In genomic region chr15:92082217-92082843, GRCh38 we compare ENCODE assay signal across 8 cellular contexts.
A peak's percentile ranks its signal among the peaks of the same experiment; 100 is the strongest.
DNase-seq lines count a peak whose midpoint lies in the region; ATAC-seq and TF ChIP-seq lines count a peak whose summit lies in the region.

No MANE protein-coding gene starts in this region.

- H3K36me3 Mint-ChIP-seq in activated CD4-positive, alpha-beta T cell treated with anti-CD3 and anti-CD28 coated beads, Interleukin-2, amount 10 ng/mL, durations not matched to agents 24 days and 14 days (ENCODE audit: low read depth), result no peaks in the 10 kb centered on the region
- peaks cover 5% of the 10 kb centered on the region for H3K36me3 Mint-ChIP-seq in effector memory CD8-positive, alpha-beta T cell (ENCODE audit: insufficient read depth)

- H2BK12ac ChIP-seq in mesenchymal stem cell (ENCODE audit: low read length in 2 of 2), result no peak overlapping the region

- TF ChIP-seq CTCF in stomach (IDR thresholded peaks at IDR 0.05), result peak in 5 of 7 experiments; percentile 30 to 75 (median 63)

- DNase-seq in EH (ENCODE audit: low read depth) (peak; percentile 66), HAP-1 (ENCODE audit: low spot score in 2 of 2) (peak; percentile 74 to 83), NCI-H345 (lab: John Stamatoyannopoulos, UW) (peak; percentile 30), mesenchymal stem cell (peak; percentile 46), stomach (peak; percentile 54)
- peak; percentile 84 for DNase-seq in activated CD4-positive, alpha-beta T cell treated with anti-CD3 and anti-CD28 coated beads, Interleukin-2, amount 10 ng/mL, durations not matched to agents 24 days and 14 days
- peak; percentile 11 to 36 (median 24) for DNase-seq in effector memory CD8-positive, alpha-beta T cell

- no peak overlapping the region for H3K4me2 ChIP-seq in mesenchymal stem cell (ENCODE audit: low read length, poor library complexity, severe bottlenecking)

- 25% methylated on average over 9 of the region's 9 CpGs for WGBS in mesenchymal stem cell
- 12 to 19% (median 16%) methylated on average over 9 of the region's 9 CpGs for WGBS in stomach, 5 donors

- no peak overlapping the region for H3K4me3 Mint-ChIP-seq in activated CD4-positive, alpha-beta T cell treated with anti-CD3 and anti-CD28 coated beads, Interleukin-2, amount 10 ng/mL, durations not matched to agents 24 days and 14 days
- H3K4me3 Mint-ChIP-seq in effector memory CD8-positive, alpha-beta T cell, result no peak overlapping the region

- no peaks in the 10 kb centered on the region for H3K27me3 ChIP-seq in HAP-1 (ENCODE audit: low read depth)
- no peaks in the 10 kb centered on the region for H3K27me3 ChIP-seq in mesenchymal stem cell (ENCODE audit: control insufficient read depth in 1 of 2, insufficient read depth in 1 of 2, low read length in 2 of 2)
- no peaks in the 10 kb centered on the region for H3K27me3 ChIP-seq in stomach

- no peaks in the 10 kb centered on the region for H3K9me3 Mint-ChIP-seq in activated CD4-positive, alpha-beta T cell treated with anti-CD3 and anti-CD28 coated beads, Interleukin-2, amount 10 ng/mL, durations not matched to agents 24 days and 14 days
- H3K9me3 Mint-ChIP-seq in effector memory CD8-positive, alpha-beta T cell, result no peaks in the 10 kb centered on the region

- H2AK5ac ChIP-seq in mesenchymal stem cell (ENCODE audit: low read length, severe bottlenecking), result no peak overlapping the region

- H4K91ac ChIP-seq in mesenchymal stem cell (ENCODE audit: low read length), result no peak overlapping the region

- H3K27ac Mint-ChIP-seq in activated CD4-positive, alpha-beta T cell treated with anti-CD3 and anti-CD28 coated beads, Interleukin-2, amount 10 ng/mL, durations not matched to agents 24 days and 14 days, result no peak overlapping the region
- no peak overlapping the region for H3K27ac Mint-ChIP-seq in effector memory CD8-positive, alpha-beta T cell

- H3K4ac ChIP-seq in mesenchymal stem cell (ENCODE audit: low read depth in 1 of 2, low read length in 2 of 2), result no peak overlapping the region

- no peak overlapping the region for H3K4me3 ChIP-seq in HAP-1
- no peak overlapping the region for H3K4me3 ChIP-seq in mesenchymal stem cell (ENCODE audit: insufficient read depth in 1 of 2, low read depth in 1 of 2, low read length in 2 of 2)
- H3K4me3 ChIP-seq in stomach, result no peak overlapping the region

- H3K27me3 Mint-ChIP-seq in activated CD4-positive, alpha-beta T cell treated with anti-CD3 and anti-CD28 coated beads, Interleukin-2, amount 10 ng/mL, durations not matched to agents 24 days and 14 days, result no peaks in the 10 kb centered on the region
- no peaks in the 10 kb centered on the region for H3K27me3 Mint-ChIP-seq in effector memory CD8-positive, alpha-beta T cell

- in situ Hi-C loops in HAP-1 (cut with MboI; ENCODE audit: low sequenced_read_pairs), result loop anchor here (5.0 kb wide), 1 partner anchor 785 kb away; no protein-coding TSS in a partner anchor

- H2BK5ac ChIP-seq in mesenchymal stem cell (ENCODE audit: low read depth, low read length, poor library complexity, severe bottlenecking), result no peak overlapping the region

- H2AFZ ChIP-seq in mesenchymal stem cell (ENCODE audit: low read depth, low read length), result no peak overlapping the region

- no peak for TF ChIP-seq EP300 in stomach (IDR thresholded peaks at IDR 0.05)

- peak overlapping the region; percentile 11 for H3K9ac ChIP-seq in mesenchymal stem cell (ENCODE audit: low read length)

- ATAC-seq in effector memory CD8-positive, alpha-beta T cell (replicated peaks), result peak; percentile 51
- ATAC-seq in HG02840 (IDR thresholded peaks at IDR 0.05; ENCODE audit: low FRiP score, unreplicated experiment), result no peak

- H3K4me1 ChIP-seq in HAP-1, result peaks cover 3% of the 10 kb centered on the region; the same call in 1 of the 2 replicates
- no peaks in the 10 kb centered on the region for H3K4me1 ChIP-seq in mesenchymal stem cell (ENCODE audit: control insufficient read depth, insufficient read depth, low read depth, low read length)
- H3K4me1 ChIP-seq in stomach, result peaks cover 0 to 18% (median 4%) of the 10 kb centered on the region in 4 donors

- H4K8ac ChIP-seq in mesenchymal stem cell (ENCODE audit: low read length), result no peak overlapping the region

- H2BK120ac ChIP-seq in mesenchymal stem cell (ENCODE audit: low read depth, low read length), result no peak overlapping the region

- no peak overlapping the region for H3K18ac ChIP-seq in mesenchymal stem cell (ENCODE audit: low read depth in 1 of 2, low read length in 2 of 2)

- H3K79me1 ChIP-seq in mesenchymal stem cell (replicated peaks; ENCODE audit: low read length, poor library complexity, severe bottlenecking), result no peaks in the 10 kb centered on the region

- H3K36me3 ChIP-seq in HAP-1 (replicated peaks) (no peaks in the 10 kb centered on the region), mesenchymal stem cell (ENCODE audit: control insufficient read depth in 1 of 2, insufficient read depth in 2 of 2, low read depth in 1 of 2, low read length in 2 of 2) (no peaks in the 10 kb centered on the region), stomach (no peaks in the 10 kb centered on the region)

- H3K9me3 ChIP-seq in HAP-1 (no peaks in the 10 kb centered on the region), mesenchymal stem cell (ENCODE audit: control insufficient read depth, low read length) (no peaks in the 10 kb centered on the region), stomach (no peaks in the 10 kb centered on the region)

- H3K23ac ChIP-seq in mesenchymal stem cell (ENCODE audit: low read length in 2 of 2), result no peak overlapping the region

- H3K4me1 Mint-ChIP-seq in activated CD4-positive, alpha-beta T cell treated with anti-CD3 and anti-CD28 coated beads, Interleukin-2, amount 10 ng/mL, durations not matched to agents 24 days and 14 days, result no peaks in the 10 kb centered on the region
- H3K4me1 Mint-ChIP-seq in effector memory CD8-positive, alpha-beta T cell (ENCODE audit: low read depth in 2 of 2), result peaks cover 12 to 19% of the 10 kb centered on the region in 2 donors

- H2BK15ac ChIP-seq in mesenchymal stem cell (ENCODE audit: low read depth, poor library complexity, severe bottlenecking), result no peak overlapping the region

- H3K27ac ChIP-seq in mesenchymal stem cell (ENCODE audit: low read length, poor library complexity, severe bottlenecking), result no peak overlapping the region
- H3K27ac ChIP-seq in stomach, result no peak overlapping the region

- TF ChIP-seq POLR2A in stomach (IDR thresholded peaks at IDR 0.05), result no peak

- intact Hi-C loops in activated CD4-positive, alpha-beta T cell treated with anti-CD3 and anti-CD28 coated beads, Interleukin-2, amount 10 ng/mL, durations not matched to agents 24 days and 14 days (cut with micrococcal nuclease), result loop anchor here (2.0 kb wide), 1 partner anchor 230 kb away; the partner anchor contains the start of gene SLCO3A1
- intact Hi-C loops in stomach (cut with DNase I; ENCODE audit: low total_unique reads), result no loop called here

- no peak overlapping the region for H3K14ac ChIP-seq in mesenchymal stem cell (ENCODE audit: low read length in 2 of 2)

Comparison
In these comparisons a context has a peak if more than half of its experiments do, and no peak if none do; other contexts are left out.
1. DNase-seq: peak in every context shown above with its lines; median percentile 84 in activated CD4-positive, alpha-beta T cell treated with anti-CD3 and anti-CD28 coated beads, Interleukin-2, amount 10 ng/mL, durations not matched to agents 24 days and 14 days; 78 in HAP-1; 66 in EH; 54 in stomach; 46 in mesenchymal stem cell; 30 in NCI-H345; 24 in effector memory CD8-positive, alpha-beta T cell.